Comparison of ENCODE assay signal across 9 cellular contexts in the genomic region with DNA sequence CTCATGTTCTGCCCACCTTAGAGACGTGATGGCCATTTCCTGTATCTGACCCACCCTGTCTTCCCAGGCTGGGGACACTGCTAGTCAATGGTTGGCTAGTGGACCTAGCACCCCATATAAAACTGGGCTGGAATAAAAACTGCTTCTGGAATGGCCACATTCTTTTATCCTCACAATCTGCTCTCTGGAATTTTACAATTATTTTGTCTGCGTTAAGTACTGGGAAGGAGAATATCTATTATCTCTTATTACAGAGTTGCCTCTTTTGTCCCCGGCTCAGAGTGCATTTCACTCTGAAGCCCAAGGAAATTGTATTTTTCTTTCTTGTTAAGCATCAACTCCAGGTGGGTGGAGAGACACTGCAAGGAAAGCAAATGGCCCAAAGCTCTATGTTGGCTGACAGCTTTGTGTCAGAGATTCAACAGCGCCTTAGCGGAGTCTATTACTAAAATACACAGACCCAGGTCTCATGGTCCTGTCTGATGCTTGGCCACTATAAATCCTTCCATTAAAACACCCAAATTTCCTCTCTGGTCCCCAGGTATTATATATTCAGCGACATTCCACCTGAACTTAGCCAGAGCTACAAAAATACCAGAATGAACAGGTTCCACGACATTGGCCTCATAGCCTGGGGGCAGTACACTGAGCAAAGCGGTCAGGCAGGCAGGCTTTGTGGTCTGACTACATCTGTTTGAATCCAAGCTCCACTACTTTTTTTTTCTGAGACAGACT.
DNase-seq lines count a peak whose midpoint lies in the region; ATAC-seq lines count a peak whose summit lies in the region.
"Had no signal": no experiment of that assay in that cellular context is flagged by ENCODE, and none has a peak within 500 bp of the region (broad histone marks: within the 10 kb centered on the region; RNA-seq: fewer than 3 reads in every experiment).

No MANE protein-coding gene starts in this region.

- ATAC-seq in HG03139 (IDR thresholded peaks at IDR 0.05; ENCODE audit: unreplicated experiment) (no peak), HG02678 (IDR thresholded peaks at IDR 0.05; ENCODE audit: unreplicated experiment) (no peak)

- no peak overlapping the region for H3K9ac ChIP-seq in SK-N-MC (ENCODE audit: insufficient read length)

- H3K9me3 ChIP-seq in SK-N-MC (ENCODE audit: low read depth, low read length): no peaks in the 10 kb centered on the region

- H3K36me3 ChIP-seq in SK-N-MC (ENCODE audit: insufficient read depth, low read length): no peaks in the 10 kb centered on the region

- no peak overlapping the region for H3K27ac ChIP-seq in SK-N-MC

- DNase-seq in SK-N-MC (ENCODE audit: low read depth, low spot score): no peak
- peak; percentile 66 for DNase-seq in glomerular visceral epithelial cell (ENCODE audit: extremely low spot score)
- no peak for DNase-seq in skeletal muscle cell (ENCODE audit: low read depth)
- no peak for DNase-seq in activated CD4-positive, CD25-positive, alpha-beta regulatory T cell (lab: John Stamatoyannopoulos, UW)
- no peak for DNase-seq in NCI-H510A (lab: John Stamatoyannopoulos, UW)
- DNase-seq: NCI-H774 had no signal

- H3K4me3 ChIP-seq in GM08714 (ENCODE audit: low read length): peak overlapping the region; percentile 53; the same call in 1 of the 2 replicates
- H3K4me3 ChIP-seq in SK-N-MC: peak overlapping the region; percentile 77
- peak overlapping the region; percentile 75 for H3K4me3 ChIP-seq in skeletal muscle cell (ENCODE audit: low read depth, low read length)
